In the genomic region with DNA sequence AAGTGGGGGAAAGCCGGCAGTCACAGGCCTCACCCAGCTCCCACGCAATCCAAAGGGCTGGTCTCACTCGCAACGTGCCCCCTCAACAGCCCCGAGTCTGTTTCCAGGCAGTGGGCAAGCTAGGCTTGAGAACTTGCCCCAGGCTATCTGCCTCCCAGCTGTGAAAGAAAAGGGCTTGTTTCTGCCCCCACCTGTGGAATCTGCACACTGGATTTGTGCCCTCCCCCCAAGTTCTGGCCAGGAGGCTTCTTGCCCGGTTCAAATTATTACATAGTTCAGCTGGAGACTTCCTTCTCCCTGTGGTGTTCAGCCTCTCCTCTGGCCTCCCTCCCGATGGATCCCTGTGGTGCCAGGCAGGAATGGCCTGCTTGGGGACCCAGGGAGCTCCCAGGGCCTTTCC, we compare ENCODE assay signal across 22 cellular contexts.
DNase-seq lines count a peak whose midpoint lies in the region; ATAC-seq and TF ChIP-seq lines count a peak whose summit lies in the region.
"Had no signal": no experiment of that assay in that cellular context is flagged by ENCODE, and none has a peak within 500 bp of the region (broad histone marks: within the 10 kb centered on the region; RNA-seq: fewer than 3 reads in every experiment).

No MANE protein-coding gene starts in this region.

- H3K79me2 ChIP-seq in HCT116 (ENCODE audit: insufficient read depth, low read length) = no peaks in the 10 kb centered on the region

- no peaks in the 10 kb centered on the region for H3K9me2 ChIP-seq in HCT116 (ENCODE audit: insufficient read depth)
- H3K9me2 ChIP-seq: SK-N-SH had no signal

- POLR2A ChIA-PET in HCT116 (lab: Charles Lee) = no interaction called here

- H3K27ac ChIP-seq in HCT116 (ENCODE audit: low read depth, low read length) (no peak overlapping the region), spleen (no peak overlapping the region)
- H3K27ac ChIP-seq: BLaER1 treated with 17β-estradiol and CSF1 and Interleukin-3, amounts not matched to agents 10 nM and 100 nM; Peyer's patch had no signal

- no peak for TF ChIP-seq RAD21 in HCT116 (IDR thresholded peaks at IDR 0.05; ENCODE audit: low read depth)

- DNase-seq in HCT116 (ENCODE audit: low read depth, low spot score) (no peak), NT2/D1 (ENCODE audit: low read depth, low spot score) (peak; percentile 33), chondrocyte (ENCODE audit: low spot score) (peak; percentile 59), osteocyte (ENCODE audit: extremely low spot score, unreplicated experiment) (no peak), spleen (no peak)
- no peak for DNase-seq in stimulated activated CD4-positive, alpha-beta T cell treated with anti-CD3 and anti-CD28 coated beads, Interleukin-15, amount 100 ng/mL, for 24 hours
- DNase-seq: AML-193; CD4-positive, alpha-beta T cell; DMS53; GDM1; HCEC 1CT; Kasumi-1; MM.1S; NCI-H1694; NCI-H2029 treated with DMSO at 0.1 percent for 48 hours; NCI-H526 treated with DMSO at 0.1 percent for 48 hours; Peyer's patch; SK-N-SH; SW 1271 had no signal

- H3K9ac ChIP-seq in HCT116 (ENCODE audit: low read length) (no peak overlapping the region), NT2/D1 (ENCODE audit: insufficient read length, low read depth) (no peak overlapping the region)
- H3K9ac ChIP-seq: BLaER1 treated with 17β-estradiol and CSF1 and Interleukin-3, amounts not matched to agents 10 nM and 100 nM; SK-N-SH had no signal

- H3K36me3 ChIP-seq in HCT116 (ENCODE audit: control insufficient read depth in 1 of 2, insufficient read depth in 2 of 2, low read length in 2 of 2) (no peaks in the 10 kb centered on the region), NT2/D1 (ENCODE audit: insufficient read depth, insufficient read length, low read length) (no peaks in the 10 kb centered on the region), spleen (no peaks in the 10 kb centered on the region)
- H3K36me3 ChIP-seq: BLaER1 treated with 17β-estradiol and CSF1 and Interleukin-3, amounts not matched to agents 10 nM and 100 nM; Peyer's patch had no signal

- H3K9me3 Mint-ChIP-seq in chondrocyte (ENCODE audit: low read depth) = peaks cover 10% of the 10 kb centered on the region
- H3K9me3 Mint-ChIP-seq in osteocyte (ENCODE audit: unreplicated experiment) = peaks cover 10% of the 10 kb centered on the region
- H3K9me3 Mint-ChIP-seq: CD4-positive, alpha-beta T cell had no signal

- intact Hi-C loops in HCT116 (cut with micrococcal nuclease) = no loop called here
- intact Hi-C loops in spleen (cut with DNase I; ENCODE audit: low total_unique reads) = no loop called here

- no peaks in the 10 kb centered on the region for H3K36me3 Mint-ChIP-seq in chondrocyte (ENCODE audit: low read depth)
- no peaks in the 10 kb centered on the region for H3K36me3 Mint-ChIP-seq in osteocyte (ENCODE audit: unreplicated experiment)

- no peak overlapping the region for H2AFZ ChIP-seq in HCT116 (ENCODE audit: low read depth, low read length, poor library complexity, severe bottlenecking)

- H3K27me3 Mint-ChIP-seq in chondrocyte (ENCODE audit: low read depth) = no peaks in the 10 kb centered on the region
- H3K27me3 Mint-ChIP-seq in osteocyte (ENCODE audit: unreplicated experiment) = peaks cover 19% of the 10 kb centered on the region
- H3K27me3 Mint-ChIP-seq: CD4-positive, alpha-beta T cell had no signal

- H3K4me1 ChIP-seq in HCT116 (ENCODE audit: control insufficient read depth in 1 of 2, insufficient read depth in 2 of 2, low read length in 2 of 2) = peaks cover 3 to 13% of the 10 kb centered on the region in 2 experiments; a peak in 1 of 4 replicates
- no peaks in the 10 kb centered on the region for H3K4me1 ChIP-seq in NT2/D1 (ENCODE audit: insufficient read depth, insufficient read length)
- no peaks in the 10 kb centered on the region for H3K4me1 ChIP-seq in spleen
- H3K4me1 ChIP-seq: BLaER1 treated with 17β-estradiol and CSF1 and Interleukin-3, amounts not matched to agents 10 nM and 100 nM; Peyer's patch had no signal

- peaks cover 51% of the 10 kb centered on the region for H3K4me1 Mint-ChIP-seq in chondrocyte (ENCODE audit: low read depth)
- H3K4me1 Mint-ChIP-seq in osteocyte (ENCODE audit: unreplicated experiment) = peaks cover 51% of the 10 kb centered on the region

- 84 to 95% (median 90%) methylated on average over 3 to 7 of the region's 7 CpGs for WGBS in spleen, 5 donors

- H4K20me1 ChIP-seq in HCT116 (ENCODE audit: insufficient read depth) = no peaks in the 10 kb centered on the region
- H4K20me1 ChIP-seq: BLaER1 treated with 17β-estradiol and CSF1 and Interleukin-3, amounts not matched to agents 10 nM and 100 nM had no signal

- TF ChIP-seq CTCF in HCT116 (IDR thresholded peaks at IDR 0.05 in 2 of 3, conservative IDR thresholded peaks at IDR 0.05 in 1 of 3; ENCODE audit: borderline replicate concordance in 1 of 3, insufficient read depth in 1 of 3, low read depth in 2 of 3, low read length in 2 of 3) = no peak
- no peak for TF ChIP-seq CTCF in chondrocyte (IDR thresholded peaks at IDR 0.05)
- TF ChIP-seq CTCF in osteocyte (IDR thresholded peaks at IDR 0.05) = no peak
- no peak for TF ChIP-seq CTCF in spleen (IDR thresholded peaks at IDR 0.05 in 8 of 11, conservative IDR thresholded peaks at IDR 0.05 in 3 of 11)

- H3K4me3 Mint-ChIP-seq in chondrocyte (ENCODE audit: unreplicated experiment) = no peak overlapping the region
- H3K4me3 Mint-ChIP-seq in osteocyte (ENCODE audit: unreplicated experiment) = no peak overlapping the region
- H3K4me3 Mint-ChIP-seq: CD4-positive, alpha-beta T cell had no signal

- TF ChIP-seq POLR2A in HCT116 (IDR thresholded peaks at IDR 0.05; ENCODE audit: borderline replicate concordance, extremely low read depth, insufficient read depth, insufficient read length) (no peak), spleen (IDR thresholded peaks at IDR 0.05) (no peak)

- H3K27ac Mint-ChIP-seq in chondrocyte (ENCODE audit: unreplicated experiment) (peak overlapping the region; percentile 65), osteocyte (ENCODE audit: unreplicated experiment) (peak overlapping the region; percentile 61)
- H3K27ac Mint-ChIP-seq: CD4-positive, alpha-beta T cell had no signal

- ATAC-seq in HCT116 = no peak
- no peak for ATAC-seq in GM21576 (IDR thresholded peaks at IDR 0.05; ENCODE audit: unreplicated experiment)
- ATAC-seq: GM12878 had no signal

- H3K4me2 ChIP-seq in HCT116 (ENCODE audit: low read length) = peak overlapping the region; percentile 8; the same call in 1 of the 2 replicates
- H3K4me2 ChIP-seq: BLaER1 treated with 17β-estradiol and CSF1 and Interleukin-3, amounts not matched to agents 10 nM and 100 nM; SK-N-SH had no signal

- BruUV-seq in HCT116 (replicated peaks; lab: Mats Ljungman, UMichigan) = no TSS peak

- RAD21 ChIA-PET in HCT116 (lab: Charles Lee; ENCODE audit: low non-redundant PET in 1 of 2, low total read pairs in 2 of 2, uncharacterized antibody in 2 of 2, unreplicated experiment in 2 of 2) = no interaction called here

- H3K4me3 ChIP-seq in HCT116 (replicated peaks in 1 of 2; ENCODE audit: low read depth in 1 of 2, low read length in 2 of 2) (no peak overlapping the region), NT2/D1 (ENCODE audit: insufficient read length, low read depth) (no peak overlapping the region), spleen (no peak overlapping the region)
- H3K4me3 ChIP-seq: BLaER1 treated with 17β-estradiol and CSF1 and Interleukin-3, amounts not matched to agents 10 nM and 100 nM; GM12878; Peyer's patch had no signal

- H3K9me3 ChIP-seq in HCT116 (ENCODE audit: control insufficient read depth in 1 of 2, insufficient read depth in 1 of 2, low read depth in 1 of 2, low read length in 2 of 2) (no peaks in the 10 kb centered on the region), NT2/D1 (ENCODE audit: insufficient read depth, low read length) (peaks cover 50% of the 10 kb centered on the region), spleen (peaks cover 0 to 16% (median 0%) of the 10 kb centered on the region in 8 donors)
- H3K9me3 ChIP-seq: Peyer's patch, SK-N-SH had no signal

- H3K27me3 ChIP-seq in HCT116 (ENCODE audit: insufficient read depth, low read length) (0 out of 2 replicates have a peak, but pooled peaks cover under 1% of the 10 kb centered on the region), NT2/D1 (ENCODE audit: insufficient read depth, insufficient read length) (no peaks in the 10 kb centered on the region), spleen (replicated peaks in 1 of 7) (no peaks in the 10 kb centered on the region)
- H3K27me3 ChIP-seq: BLaER1 treated with 17β-estradiol and CSF1 and Interleukin-3, amounts not matched to agents 10 nM and 100 nM; Peyer's patch had no signal

- CTCF ChIA-PET in HCT116 (lab: Charles Lee) = no interaction called here

TF ChIP-seq in HCT116, 20 proteins besides CTCF, POLR2A, EP300 and RAD21:
- no peak for TF ChIP-seq SIN3A (IDR thresholded peaks at IDR 0.05; ENCODE audit: low read depth)
- TF ChIP-seq ELF1 (IDR thresholded peaks at IDR 0.05; ENCODE audit: borderline replicate concordance, low read depth) = no peak
- TF ChIP-seq FOSL1 (IDR thresholded peaks at IDR 0.05; ENCODE audit: low read depth) = no peak
- no peak for TF ChIP-seq ZNF274 (IDR thresholded peaks at IDR 0.05; ENCODE audit: low read depth, low read length)

Comparison
In these comparisons a context has a peak if more than half of its experiments do, and no peak if none do; other contexts are left out.
1. DNase-seq: peak in NT2/D1 (single experiment) and chondrocyte (single experiment); none in HCT116 (single experiment), osteocyte (single experiment), stimulated activated CD4-positive, alpha-beta T cell treated with anti-CD3 and anti-CD28 coated beads, Interleukin-15, amount 100 ng/mL, for 24 hours (single experiment) and spleen (single experiment).